In the genomic region with DNA sequence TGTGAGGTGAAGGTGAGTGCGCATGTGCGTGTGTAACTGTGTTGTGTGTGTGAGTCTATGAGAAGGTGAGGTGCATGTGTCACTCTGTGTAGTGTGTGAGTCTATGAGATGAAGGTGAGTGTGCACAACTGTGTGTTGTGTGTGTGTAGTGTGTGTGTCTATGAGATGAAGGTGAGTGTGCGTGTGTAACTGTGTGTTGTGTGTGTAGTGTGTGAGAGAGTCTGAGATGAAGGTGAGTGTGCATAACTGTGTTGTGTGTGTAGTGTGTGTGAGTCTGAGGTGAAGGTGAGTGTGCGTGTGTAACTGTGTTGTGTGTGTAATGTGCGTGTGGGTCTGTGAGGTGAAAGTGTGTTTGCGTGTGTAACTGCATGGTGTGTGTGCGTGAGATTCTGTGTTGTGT, we compare ENCODE assay signal across 14 cellular contexts.
A peak's percentile ranks its signal among the peaks of the same experiment; 100 is the strongest.
DNase-seq lines count a peak whose midpoint lies in the region; ATAC-seq and TF ChIP-seq lines count a peak whose summit lies in the region.
"Had no signal": no experiment of that assay in that cellular context is flagged by ENCODE, and none has a peak within 500 bp of the region (broad histone marks: within the 10 kb centered on the region; RNA-seq: fewer than 3 reads in every experiment).

No MANE protein-coding gene starts in this region.

- H3K27ac ChIP-seq in HEK293 (ENCODE audit: extremely low read depth, low read depth, low read length) (no peak overlapping the region), neuronal stem cell (replicated peaks; ENCODE audit: low read length) (no peak overlapping the region), H9 (ENCODE audit: insufficient read length, low read depth, low read length) (no peak overlapping the region)
- H3K27ac ChIP-seq: GM23248 had no signal

- H3K9me3 ChIP-seq in HEK293 (ENCODE audit: control insufficient read depth, insufficient read depth, low read depth, low read length) (no peaks in the 10 kb centered on the region), neuronal stem cell (replicated peaks in 1 of 2; ENCODE audit: control insufficient read depth in 2 of 2, insufficient read depth in 1 of 2, low read depth in 1 of 2, low read length in 2 of 2) (peaks cover 0 to 2% of the 10 kb centered on the region in 2 donors), H9 (ENCODE audit: control insufficient read depth, low read depth, low read length) (no peaks in the 10 kb centered on the region)
- H3K9me3 ChIP-seq: Caco-2 had no signal

- H3K9ac ChIP-seq in neuronal stem cell (ENCODE audit: low read depth, low read length, poor library complexity) (no peak overlapping the region), H9 (ENCODE audit: extremely low read depth, insufficient read length, low read length) (no peak overlapping the region)
- H3K9ac ChIP-seq: GM23248 had no signal

- no peak overlapping the region for H2AK5ac ChIP-seq in neuronal stem cell (ENCODE audit: low read depth, low read length)
- no peak overlapping the region for H2AK5ac ChIP-seq in H9 (ENCODE audit: insufficient read length, low read length)

- H2BK12ac ChIP-seq in neuronal stem cell (ENCODE audit: low read length) (no peak overlapping the region), H9 (ENCODE audit: insufficient read length, low read depth, low read length) (no peak overlapping the region)

- H4K5ac ChIP-seq in H9 (ENCODE audit: insufficient read length, low read depth, low read length) = no peak overlapping the region

- no peak overlapping the region for H3K4ac ChIP-seq in neuronal stem cell (ENCODE audit: low read length)
- no peak overlapping the region for H3K4ac ChIP-seq in H9 (ENCODE audit: low read depth, low read length)

- POLR2A ChIA-PET in HEK293 (lab: Yijun Ruan, JAX) = no interaction called here

- H2BK120ac ChIP-seq in neuronal stem cell (ENCODE audit: low read depth, low read length) (no peak overlapping the region), H9 (ENCODE audit: low read depth, low read length, poor library complexity, severe bottlenecking) (no peak overlapping the region)

- H4K91ac ChIP-seq in neuronal stem cell (ENCODE audit: low read depth, low read length, poor library complexity) (peak overlapping the region; percentile 13), H9 (ENCODE audit: insufficient read length, low read depth, low read length) (no peak overlapping the region)

- no peak overlapping the region for H3K27ac Mint-ChIP-seq in activated CD8-positive, alpha-beta memory T cell treated with anti-CD3 and anti-CD28 coated beads, Interleukin-2, amount 10 ng/mL, durations not matched to agents 7 days and 5 days
- no peak overlapping the region for H3K27ac Mint-ChIP-seq in H9
- H3K27ac Mint-ChIP-seq: B cell; CD8-positive, alpha-beta memory T cell had no signal

- peak; percentile 23 for DNase-seq in activated CD8-positive, alpha-beta memory T cell treated with anti-CD3 and anti-CD28 coated beads, Interleukin-2, amount 10 ng/mL, durations not matched to agents 7 days and 5 days
- DNase-seq in activated CD8-positive, alpha-beta memory T cell treated with anti-CD3 and anti-CD28 coated beads, Interleukin-2, amount 50 U/mL, for 48 hours = no peak
- DNase-seq in ecto neural progenitor cell (ENCODE audit: low spot score) = peak; percentile 35
- DNase-seq in neuronal stem cell (ENCODE audit: low spot score) = no peak
- no peak for DNase-seq in H9
- DNase-seq in activated gamma-delta T cell (lab: John Stamatoyannopoulos, UW) = no peak
- DNase-seq: Caco-2; CD8-positive, alpha-beta memory T cell; DND-41; GDM1; GM23248 had no signal

- peaks cover 16% of the 10 kb centered on the region for H3K27me3 Mint-ChIP-seq in activated CD8-positive, alpha-beta memory T cell treated with anti-CD3 and anti-CD28 coated beads, Interleukin-2, amount 10 ng/mL, durations not matched to agents 7 days and 5 days
- peaks cover 14% of the 10 kb centered on the region for H3K27me3 Mint-ChIP-seq in H9 (ENCODE audit: low read depth)

- H4K8ac ChIP-seq in neuronal stem cell (ENCODE audit: low read depth, low read length) (no peak overlapping the region), H9 (replicated peaks; ENCODE audit: insufficient read length, low read depth, low read length) (no peak overlapping the region)

- H3K4me1 Mint-ChIP-seq in activated CD8-positive, alpha-beta memory T cell treated with anti-CD3 and anti-CD28 coated beads, Interleukin-2, amount 10 ng/mL, durations not matched to agents 7 days and 5 days = no peaks in the 10 kb centered on the region
- H3K4me1 Mint-ChIP-seq in H9 = peaks cover 3 to 4% of the 10 kb centered on the region in 2 experiments

- no peak overlapping the region for H3K4me3 ChIP-seq in HEK293 (ENCODE audit: low read depth, low read length)
- peak overlapping the region in 1 of 2 donors; percentile 67 for H3K4me3 ChIP-seq in neuronal stem cell (ENCODE audit: low read length in 2 of 2)
- H3K4me3 ChIP-seq: GM23248 had no signal

- no peaks in the 10 kb centered on the region for H4K20me1 ChIP-seq in H9 (ENCODE audit: control insufficient read depth, insufficient read depth, insufficient read length)

- H3K9me3 Mint-ChIP-seq in activated CD8-positive, alpha-beta memory T cell treated with anti-CD3 and anti-CD28 coated beads, Interleukin-2, amount 10 ng/mL, durations not matched to agents 7 days and 5 days (ENCODE audit: low read depth) = no peaks in the 10 kb centered on the region
- H3K9me3 Mint-ChIP-seq in H9 = no peaks in the 10 kb centered on the region
- H3K9me3 Mint-ChIP-seq: CD8-positive, alpha-beta memory T cell had no signal

- no peak for TF ChIP-seq CTCF in HEK293 (tag by site-specific recombination; IDR thresholded peaks at IDR 0.05)
- TF ChIP-seq CTCF in H9 (conservative IDR thresholded peaks at IDR 0.05) = no peak

- H3K18ac ChIP-seq in neuronal stem cell (ENCODE audit: low read length) (no peak overlapping the region), H9 (ENCODE audit: insufficient read length, low read depth, low read length) (no peak overlapping the region)

- no peak overlapping the region for H2BK15ac ChIP-seq in neuronal stem cell (ENCODE audit: low read length)
- H2BK15ac ChIP-seq in H9 (ENCODE audit: low read depth, low read length) = no peak overlapping the region

- H3K4me1 ChIP-seq in HEK293 (ENCODE audit: control insufficient read depth, insufficient read depth, low read length) (peaks cover 10% of the 10 kb centered on the region), neuronal stem cell (ENCODE audit: control insufficient read depth in 2 of 2, insufficient read depth in 1 of 2, low read depth in 1 of 2, low read length in 2 of 2) (peaks cover 0 to 4% of the 10 kb centered on the region in 2 donors), H9 (ENCODE audit: insufficient read depth, low read length) (no peaks in the 10 kb centered on the region)
- H3K4me1 ChIP-seq: Caco-2 had no signal

- no peak for ATAC-seq in activated CD8-positive, alpha-beta memory T cell treated with anti-CD3 and anti-CD28 coated beads, Interleukin-2, amount 10 ng/mL, durations not matched to agents 7 days and 5 days
- no peak for ATAC-seq in GM18502 (IDR thresholded peaks at IDR 0.05; ENCODE audit: poor library complexity, unreplicated experiment)

- H3K14ac ChIP-seq in neuronal stem cell (ENCODE audit: low read length) (no peak overlapping the region), H9 (ENCODE audit: insufficient read depth, low read length) (no peak overlapping the region)

- H3K4me3 Mint-ChIP-seq in activated CD8-positive, alpha-beta memory T cell treated with anti-CD3 and anti-CD28 coated beads, Interleukin-2, amount 10 ng/mL, durations not matched to agents 7 days and 5 days = no peak overlapping the region
- no peak overlapping the region for H3K4me3 Mint-ChIP-seq in H9
- H3K4me3 Mint-ChIP-seq: B cell; CD8-positive, alpha-beta memory T cell had no signal

- H3K79me1 ChIP-seq in neuronal stem cell (ENCODE audit: low read depth, low read length) = no peaks in the 10 kb centered on the region
- no peaks in the 10 kb centered on the region for H3K79me1 ChIP-seq in H9 (ENCODE audit: insufficient read depth, low read depth, low read length, poor library complexity, severe bottlenecking)

- WGBS in neuronal stem cell (ENCODE audit: extremely low coverage in 2 of 2, insufficient read length in 2 of 2, insufficient replicate concordance in 1 of 2), 2 donors = 100% methylated on average over 2 of the region's 7 CpGs; no CpG with 5 or more reads in 1 of the 2 donors
- no CpG with 5 or more reads among the region's 7 CpGs for WGBS in H9 (ENCODE audit: extremely low coverage, insufficient read length, low lambda C conversion rate)

- CTCF ChIA-PET in activated CD8-positive, alpha-beta memory T cell treated with anti-CD3 and anti-CD28 coated beads, Interleukin-2, amount 10 ng/mL, durations not matched to agents 7 days and 5 days (lab: Charles Lee) = no interaction called here
- CTCF ChIA-PET in HEK293 (lab: Yijun Ruan, JAX) = no interaction called here

- H3K79me2 ChIP-seq in H9 (ENCODE audit: insufficient read depth, low read length) = no peaks in the 10 kb centered on the region

- H3K36me3 Mint-ChIP-seq in activated CD8-positive, alpha-beta memory T cell treated with anti-CD3 and anti-CD28 coated beads, Interleukin-2, amount 10 ng/mL, durations not matched to agents 7 days and 5 days = no peaks in the 10 kb centered on the region
- no peaks in the 10 kb centered on the region; a peak in 1 of 7 replicates for H3K36me3 Mint-ChIP-seq in H9 (ENCODE audit: insufficient read depth in 1 of 3, low read depth in 3 of 3)
- H3K36me3 Mint-ChIP-seq: CD8-positive, alpha-beta memory T cell had no signal

- H2BK20ac ChIP-seq in H9 (ENCODE audit: low read depth, low read length, poor library complexity, severe bottlenecking) = no peak overlapping the region

- no peak overlapping the region for H3T11ph ChIP-seq in H9 (ENCODE audit: low read length)

- H3K23me2 ChIP-seq in H9 (ENCODE audit: insufficient read length, low read depth, low read length, poor library complexity, severe bottlenecking) = no peaks in the 10 kb centered on the region

- H3K27me3 ChIP-seq in neuronal stem cell (ENCODE audit: control insufficient read depth in 3 of 3, insufficient read depth in 3 of 3, low read depth in 1 of 3, low read length in 3 of 3) (peaks cover 0 to 61% (median 25%) of the 10 kb centered on the region in 3 experiments), H9 (ENCODE audit: insufficient read depth, low read length) (peaks cover 19% of the 10 kb centered on the region; the same call in 1 of the 2 replicates)

- H3K56ac ChIP-seq in H9 (ENCODE audit: insufficient read length, low read depth, low read length) = no peak overlapping the region

- H3K36me3 ChIP-seq in HEK293 (ENCODE audit: control insufficient read depth in 2 of 2, insufficient read depth in 1 of 2, low read length in 2 of 2) (no peaks in the 10 kb centered on the region), neuronal stem cell (replicated peaks in 1 of 2; ENCODE audit: control insufficient read depth in 2 of 2, insufficient read depth in 2 of 2, low read length in 2 of 2) (no peaks in the 10 kb centered on the region)

- H2BK5ac ChIP-seq in neuronal stem cell (ENCODE audit: low read length) (no peak overlapping the region), H9 (ENCODE audit: insufficient read length, low read length) (no peak overlapping the region)

- H2AFZ ChIP-seq in neuronal stem cell (ENCODE audit: low read length) (no peak overlapping the region), H9 (ENCODE audit: low read length) (no peak overlapping the region)
- H2AFZ ChIP-seq: GM23248 had no signal

- H3K4me2 ChIP-seq in neuronal stem cell (ENCODE audit: insufficient read depth, low read length, poor library complexity, severe bottlenecking) (no peak overlapping the region), H9 (ENCODE audit: insufficient read depth, insufficient read length, low read length) (no peak overlapping the region)

- H3K23ac ChIP-seq in neuronal stem cell (ENCODE audit: low read depth, low read length, poor library complexity) (peak overlapping the region; percentile 3), H9 (ENCODE audit: insufficient read length, low read depth, low read length) (no peak overlapping the region)

Comparison
In these comparisons a context has a peak if more than half of its experiments do, and no peak if none do; other contexts are left out.
1. DNase-seq: peak in activated CD8-positive, alpha-beta memory T cell treated with anti-CD3 and anti-CD28 coated beads, Interleukin-2, amount 10 ng/mL, durations not matched to agents 7 days and 5 days (single experiment) and ecto neural progenitor cell (single experiment); none in activated CD8-positive, alpha-beta memory T cell treated with anti-CD3 and anti-CD28 coated beads, Interleukin-2, amount 50 U/mL, for 48 hours (single experiment), neuronal stem cell (single experiment), H9 (single experiment) and activated gamma-delta T cell (single experiment).